9 cellular contexts compared by ENCODE assay signal in the genomic region with DNA sequence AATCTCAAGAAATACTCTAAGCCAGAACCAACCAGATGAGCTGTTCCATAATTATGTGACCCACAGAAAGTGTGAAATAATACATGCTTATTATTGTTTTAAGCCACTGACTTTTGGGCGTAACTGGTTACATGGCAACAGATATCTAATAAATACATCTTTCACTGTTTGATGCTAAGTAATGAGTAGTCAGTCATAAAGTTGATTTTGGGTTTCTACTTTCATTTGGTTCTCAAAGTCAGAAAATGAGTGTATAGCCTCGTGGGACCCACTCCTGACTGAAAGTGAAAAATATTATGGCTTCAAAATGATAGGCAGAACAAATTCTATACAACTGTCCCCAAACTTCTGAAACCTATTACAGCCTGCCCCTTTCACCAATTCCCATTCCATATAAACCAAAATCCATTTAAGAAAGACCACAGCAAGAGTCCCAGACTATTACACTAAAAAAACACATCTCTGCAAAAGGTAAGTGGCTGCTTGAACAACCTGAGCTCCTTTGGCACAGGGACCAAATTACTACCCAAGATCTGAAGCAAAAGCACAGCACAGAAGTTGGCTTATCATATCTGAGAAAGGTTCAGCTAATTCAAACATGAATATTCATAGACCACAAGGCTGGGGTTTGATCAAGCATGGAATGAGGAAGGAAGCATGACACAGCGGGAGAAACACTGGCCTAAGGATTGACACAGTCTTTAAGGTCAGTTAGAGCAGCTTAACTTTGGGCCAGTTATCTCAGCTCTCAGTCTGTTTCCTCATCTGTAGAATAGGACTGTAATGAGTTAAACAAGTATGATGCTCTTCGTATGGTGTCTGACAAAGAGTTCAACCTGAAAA.
DNase-seq lines count a peak whose midpoint lies in the region; ATAC-seq and TF ChIP-seq lines count a peak whose summit lies in the region.
"Had no signal": no experiment of that assay in that cellular context is flagged by ENCODE, and none has a peak within 500 bp of the region (broad histone marks: within the 10 kb centered on the region; RNA-seq: fewer than 3 reads in every experiment).

No MANE protein-coding gene starts in this region.

- H3K27ac ChIP-seq in coronary artery: peak overlapping the region; percentile 63 to 73
- H3K27ac ChIP-seq: SJSA1 had no signal

- H3K36me3 Mint-ChIP-seq in naive thymus-derived CD8-positive, alpha-beta T cell: no peaks in the 10 kb centered on the region
- H3K36me3 Mint-ChIP-seq in WTC11: peaks cover 12% of the 10 kb centered on the region

- peaks cover 0 to 8% (median 1%) of the 10 kb centered on the region in 5 donors for H3K27me3 Mint-ChIP-seq in naive thymus-derived CD8-positive, alpha-beta T cell
- H3K27me3 Mint-ChIP-seq in WTC11 (ENCODE audit: low read depth): no peaks in the 10 kb centered on the region

- no peak overlapping the region for H3K4me3 Mint-ChIP-seq in naive thymus-derived CD8-positive, alpha-beta T cell
- H3K4me3 Mint-ChIP-seq in WTC11: no peak overlapping the region

- H3K4me3 ChIP-seq in coronary artery: no peak overlapping the region
- H3K4me3 ChIP-seq: SJSA1 had no signal

- ATAC-seq in GM19455 (IDR thresholded peaks at IDR 0.05; ENCODE audit: unreplicated experiment): peak; percentile 57
- peak; percentile 50 for ATAC-seq in HG03342 (IDR thresholded peaks at IDR 0.05; ENCODE audit: unreplicated experiment)
- ATAC-seq in naive thymus-derived CD8-positive, alpha-beta T cell: no peak
- ATAC-seq in WTC11: no peak

- TF ChIP-seq CTCF in coronary artery (IDR thresholded peaks at IDR 0.05): no peak
- no peak for TF ChIP-seq CTCF in WTC11 (IDR thresholded peaks at IDR 0.05)

- CTCF ChIA-PET in WTC11 (lab: Charles Lee): no interaction called here

- DNase-seq in CD1c-positive myeloid dendritic cell (ENCODE audit: extremely low spot score) (peak; percentile 52), coronary artery (ENCODE audit: low spot score) (no peak), LoVo (ENCODE audit: low spot score) (no peak), WTC11 (ENCODE audit: low spot score) (no peak), HuH-7 (ENCODE audit: low spot score) (no peak)
- no peak for DNase-seq in naive thymus-derived CD8-positive, alpha-beta T cell

- POLR2A ChIA-PET in naive thymus-derived CD8-positive, alpha-beta T cell (lab: Charles Lee): no interaction called here
- POLR2A ChIA-PET in WTC11 (lab: Charles Lee): interaction anchor here (1.2 kb wide), 1 partner anchor 13 kb away, joined by 4 read pairs; no protein-coding TSS in a partner anchor

- no peak overlapping the region for H3K27ac Mint-ChIP-seq in naive thymus-derived CD8-positive, alpha-beta T cell
- no peak overlapping the region for H3K27ac Mint-ChIP-seq in WTC11

- peaks cover 0 to 2% (median 0%) of the 10 kb centered on the region in 9 donors for H3K9me3 Mint-ChIP-seq in naive thymus-derived CD8-positive, alpha-beta T cell
- H3K9me3 Mint-ChIP-seq in WTC11: no peaks in the 10 kb centered on the region

- H3K4me1 Mint-ChIP-seq in naive thymus-derived CD8-positive, alpha-beta T cell: peaks cover 0 to 10% (median 0%) of the 10 kb centered on the region in 4 donors
- peaks cover 14% of the 10 kb centered on the region for H3K4me1 Mint-ChIP-seq in WTC11

TF ChIP-seq in WTC11, 78 proteins besides CTCF, POLR2A, EP300 and RAD21:
- no peak for TF ChIP-seq ZNF416 (CRISPR knock-in tag; IDR thresholded peaks at IDR 0.05)
- TF ChIP-seq, protein P1, sequence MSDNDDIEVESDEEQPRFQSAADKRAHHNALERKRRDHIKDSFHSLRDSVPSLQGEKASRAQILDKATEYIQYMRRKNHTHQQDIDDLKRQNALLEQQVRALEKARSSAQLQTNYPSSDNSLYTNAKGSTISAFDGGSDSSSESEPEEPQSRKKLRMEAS (CRISPR knock-in tag; IDR thresholded peaks at IDR 0.05): no peak
- TF ChIP-seq, protein P2, sequence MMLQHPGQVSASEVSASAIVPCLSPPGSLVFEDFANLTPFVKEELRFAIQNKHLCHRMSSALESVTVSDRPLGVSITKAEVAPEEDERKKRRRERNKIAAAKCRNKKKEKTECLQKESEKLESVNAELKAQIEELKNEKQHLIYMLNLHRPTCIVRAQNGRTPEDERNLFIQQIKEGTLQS (CRISPR knock-in tag; conservative IDR thresholded peaks at IDR 0.05): no peak
- TF ChIP-seq, protein P3, sequence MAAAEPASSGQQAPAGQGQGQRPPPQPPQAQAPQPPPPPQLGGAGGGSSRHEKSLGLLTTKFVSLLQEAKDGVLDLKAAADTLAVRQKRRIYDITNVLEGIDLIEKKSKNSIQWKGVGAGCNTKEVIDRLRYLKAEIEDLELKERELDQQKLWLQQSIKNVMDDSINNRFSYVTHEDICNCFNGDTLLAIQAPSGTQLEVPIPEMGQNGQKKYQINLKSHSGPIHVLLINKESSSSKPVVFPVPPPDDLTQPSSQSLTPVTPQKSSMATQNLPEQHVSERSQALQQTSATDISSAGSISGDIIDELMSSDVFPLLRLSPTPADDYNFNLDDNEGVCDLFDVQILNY (CRISPR knock-in tag; IDR thresholded peaks at IDR 0.05): no peak
- TF ChIP-seq ELF4 (CRISPR knock-in tag; IDR thresholded peaks at IDR 0.05; ENCODE audit: low read depth): no peak
- no peak for TF ChIP-seq TCF7 (CRISPR knock-in tag; IDR thresholded peaks at IDR 0.05; ENCODE audit: low read depth)
- no peak for TF ChIP-seq ZNF263 (CRISPR knock-in tag; IDR thresholded peaks at IDR 0.05; ENCODE audit: low read depth)
- TF ChIP-seq, protein P4, sequence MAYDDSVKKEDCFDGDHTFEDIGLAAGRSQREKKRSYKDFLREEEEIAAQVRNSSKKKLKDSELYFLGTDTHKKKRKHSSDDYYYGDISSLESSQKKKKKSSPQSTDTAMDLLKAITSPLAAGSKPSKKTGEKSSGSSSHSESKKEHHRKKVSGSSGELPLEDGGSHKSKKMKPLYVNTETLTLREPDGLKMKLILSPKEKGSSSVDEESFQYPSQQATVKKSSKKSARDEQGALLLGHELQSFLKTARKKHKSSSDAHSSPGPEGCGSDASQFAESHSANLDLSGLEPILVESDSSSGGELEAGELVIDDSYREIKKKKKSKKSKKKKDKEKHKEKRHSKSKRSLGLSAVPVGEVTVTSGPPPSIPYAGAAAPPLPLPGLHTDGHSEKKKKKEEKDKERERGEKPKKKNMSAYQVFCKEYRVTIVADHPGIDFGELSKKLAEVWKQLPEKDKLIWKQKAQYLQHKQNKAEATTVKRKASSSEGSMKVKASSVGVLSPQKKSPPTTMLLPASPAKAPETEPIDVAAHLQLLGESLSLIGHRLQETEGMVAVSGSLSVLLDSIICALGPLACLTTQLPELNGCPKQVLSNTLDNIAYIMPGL (CRISPR knock-in tag; IDR thresholded peaks at IDR 0.05): no peak
- no peak for TF ChIP-seq NFE2L1 (CRISPR knock-in tag; IDR thresholded peaks at IDR 0.05)
- TF ChIP-seq TEAD1 (CRISPR knock-in tag; IDR thresholded peaks at IDR 0.05): no peak
- no peak for TF ChIP-seq ZNF396 (CRISPR knock-in tag; IDR thresholded peaks at IDR 0.05; ENCODE audit: borderline replicate concordance)
TF ChIP-seq in WTC11: peak in this region for 0.

Comparison
In these comparisons a context has a peak if more than half of its experiments do, and no peak if none do; other contexts are left out.
1. ATAC-seq: peak in GM19455 (single experiment) and HG03342 (single experiment); none in naive thymus-derived CD8-positive, alpha-beta T cell (0 of 2) and WTC11 (single experiment).